8 cellular contexts compared by ENCODE assay signal in genomic region chr9:89405832-89406231, GRCh38.
DNase-seq lines count a peak whose midpoint lies in the region; ATAC-seq, FAIRE-seq and TF ChIP-seq lines count a peak whose summit lies in the region.

No MANE protein-coding gene starts in this region.

- TF ChIP-seq EP300 in HepG2 (IDR thresholded peaks at IDR 0.05; ENCODE audit: low read depth in 2 of 2, low read length in 2 of 2) (no peak), HepG2 (CRISPR knock-in tag; IDR thresholded peaks at IDR 0.05; ENCODE audit: borderline replicate concordance) (no peak)

- CTCF ChIA-PET in HepG2 (lab: Yijun Ruan, JAX; ENCODE audit: low intra/inter-chr PET ratio, low total read pairs) (no interaction called here), RWPE1 (lab: Yijun Ruan, JAX) (no interaction called here)

- no peak for TF ChIP-seq RAD21 in HepG2 (CRISPR knock-in tag; IDR thresholded peaks at IDR 0.05)

- H3K9me2 ChIP-seq in Loucy (replicated peaks; ENCODE audit: low read depth, low read length), result no peaks in the 10 kb centered on the region

- H2AFZ ChIP-seq in Loucy (ENCODE audit: low read length) (no peak overlapping the region), HepG2 (ENCODE audit: low read length) (no peak overlapping the region)

- TF ChIP-seq POLR2A in HepG2 (IDR thresholded peaks at IDR 0.05; ENCODE audit: insufficient read depth in 1 of 2, low read depth in 2 of 2, low read length in 2 of 2) (no peak), H54 (IDR thresholded peaks at IDR 0.05; ENCODE audit: low read depth, low read length) (no peak)

- H3K36me3 ChIP-seq in Loucy (ENCODE audit: insufficient read depth, low read length), result peaks cover 69% of the 10 kb centered on the region; the same call in 1 of the 2 replicates
- no peaks in the 10 kb centered on the region for H3K36me3 ChIP-seq in HepG2 (replicated peaks in 1 of 2; ENCODE audit: control insufficient read depth in 1 of 2, insufficient read depth in 2 of 2, low read length in 2 of 2)

- H3K27me3 ChIP-seq in Loucy (ENCODE audit: insufficient read depth, low read length, poor library complexity, severe bottlenecking) (no peaks in the 10 kb centered on the region), HepG2 (ENCODE audit: control insufficient read depth in 1 of 2, insufficient read depth in 2 of 2, low read length in 2 of 2) (no peaks in the 10 kb centered on the region)

- H3K4me3 ChIP-seq in GM12875 (ENCODE audit: low read depth, low read length) (peak overlapping the region; percentile 79), Loucy (ENCODE audit: low read length, poor library complexity, severe bottlenecking) (no peak overlapping the region), HepG2 (replicated peaks in 1 of 3; ENCODE audit: insufficient read depth in 1 of 3, low read depth in 2 of 3, low read length in 3 of 3) (no peak overlapping the region)

- peaks cover 15% of the 10 kb centered on the region; the same call in 1 of the 2 replicates for H3F3A ChIP-seq in Loucy (ENCODE audit: low read depth)

- H3K4me1 ChIP-seq in Loucy (ENCODE audit: insufficient read depth, low read length, poor library complexity, severe bottlenecking) (peaks cover 63% of the 10 kb centered on the region), HepG2 (ENCODE audit: insufficient read depth, low read length) (no peaks in the 10 kb centered on the region)

- H3K4me2 ChIP-seq in Loucy (ENCODE audit: low read depth, low read length, poor library complexity, severe bottlenecking) (peak overlapping the region; percentile 36), HepG2 (ENCODE audit: low read depth, low read length) (no peak overlapping the region)

- TF ChIP-seq CTCF in GM12875 (IDR thresholded peaks at IDR 0.05; ENCODE audit: borderline replicate concordance, insufficient read depth, low read depth, low read length) (no peak), Loucy (conservative IDR thresholded peaks at IDR 0.05; ENCODE audit: low read length) (no peak), HepG2 (CRISPR knock-in tag; IDR thresholded peaks at IDR 0.05) (no peak), RWPE1 (conservative IDR thresholded peaks at IDR 0.05; ENCODE audit: low read depth) (no peak)

- FAIRE-seq in HepG2 (lab: Jason Lieb, UNC) (no peak), H54 (lab: Jason Lieb, UNC) (no peak)

- no TSS peak for BruUV-seq in HepG2 (replicated peaks; lab: Mats Ljungman, UMichigan)

- 52% methylated on average over 7 of the region's 11 CpGs for WGBS in HepG2 (ENCODE audit: low lambda C conversion rate)

- DNase-seq in HepG2 (ENCODE audit: low spot score) (no peak), NCI-H82 (lab: John Stamatoyannopoulos, UW) (no peak), foreskin melanocyte (no peak), H54 (ENCODE audit: insufficient read length, low spot score) (no peak), RWPE1 (ENCODE audit: low spot score) (no peak)

- no peak overlapping the region for H3K27ac ChIP-seq in HepG2 (ENCODE audit: extremely low read length, insufficient read depth, low read length)
- no peak overlapping the region for H3K27ac ChIP-seq in RWPE1

- H4K20me1 ChIP-seq in Loucy (ENCODE audit: insufficient read depth, low read length, poor library complexity, severe bottlenecking) (peaks cover 31% of the 10 kb centered on the region), HepG2 (ENCODE audit: insufficient read depth, low read length) (no peaks in the 10 kb centered on the region)

- H3K9ac ChIP-seq in Loucy (ENCODE audit: low read depth, low read length, poor library complexity, severe bottlenecking), result peak overlapping the region; percentile 8
- no peak overlapping the region for H3K9ac ChIP-seq in HepG2 (ENCODE audit: insufficient read depth, low read depth, low read length)

- ATAC-seq in GM21447 (IDR thresholded peaks at IDR 0.05; ENCODE audit: unreplicated experiment) (peak; percentile 60), HepG2 (peak; percentile 25; the same call in 1 of the 3 replicates)

- POLR2A ChIA-PET in HepG2 (lab: Yijun Ruan, JAX), result no interaction called here
- POLR2A ChIA-PET in RWPE1 (lab: Yijun Ruan, JAX; ENCODE audit: low non-redundant PET), result no interaction called here

- in situ Hi-C loops in HepG2 (cut with HindIII; ENCODE audit: extremely low pct_ligation_motif_present, low pct_unique_long_range_greater_than_20kb), result no loop called here

- peaks cover 66% of the 10 kb centered on the region for H3K79me2 ChIP-seq in Loucy (ENCODE audit: insufficient read depth, low read length)
- no peaks in the 10 kb centered on the region for H3K79me2 ChIP-seq in HepG2 (ENCODE audit: insufficient read depth, low read length)

- H3K9me3 ChIP-seq in Loucy (ENCODE audit: insufficient read depth, low read depth, low read length), result no peaks in the 10 kb centered on the region
- no peaks in the 10 kb centered on the region for H3K9me3 ChIP-seq in HepG2 (ENCODE audit: low read length)

- intact Hi-C loops in HepG2 (cut with micrococcal nuclease; ENCODE audit: unreplicated experiment), result no loop called here

TF ChIP-seq in HepG2, 621 proteins besides CTCF, POLR2A, EP300 and RAD21:
- no peak for TF ChIP-seq NFATC3 (CRISPR knock-in tag; IDR thresholded peaks at IDR 0.05)
- no peak for TF ChIP-seq ATRX (CRISPR knock-in tag; IDR thresholded peaks at IDR 0.05; ENCODE audit: borderline replicate concordance)
- TF ChIP-seq KLF12 (CRISPR knock-in tag; IDR thresholded peaks at IDR 0.05; ENCODE audit: borderline replicate concordance), result no peak
- no peak for TF ChIP-seq PTBP1 (IDR thresholded peaks at IDR 0.05; ENCODE audit: low read depth, low read length, poor library complexity, severe bottlenecking)
- TF ChIP-seq GABPB1 (CRISPR knock-in tag; IDR thresholded peaks at IDR 0.05), result no peak
- no peak for TF ChIP-seq SMC3 (IDR thresholded peaks at IDR 0.05; ENCODE audit: low read length)
- TF ChIP-seq TCF7L2 (IDR thresholded peaks at IDR 0.05; ENCODE audit: low read depth, low read length), result no peak
- TF ChIP-seq FOXK2 (IDR thresholded peaks at IDR 0.05), result no peak
- no peak for TF ChIP-seq ISX (CRISPR knock-in tag; conservative IDR thresholded peaks at IDR 0.05)
- TF ChIP-seq PHF5A (CRISPR knock-in tag; IDR thresholded peaks at IDR 0.05; ENCODE audit: low read depth, unreplicated experiment), result no peak
